Comparison of ENCODE assay signal across 1 cellular context in genomic region chr11:9688716-9689511, GRCh38.
TF ChIP-seq lines count a peak whose summit lies in the region.

No MANE protein-coding gene starts in this region.

TF ChIP-seq in GM23338, 12 proteins besides CTCF, POLR2A, EP300 and RAD21 (continued from another document):
- TF ChIP-seq ZNF462 (CRISPR knock-in tag; IDR thresholded peaks at IDR 0.05), result no peak
- TF ChIP-seq NANOG (IDR thresholded peaks at IDR 0.05; ENCODE audit: borderline replicate concordance), result no peak
- TF ChIP-seq REST (IDR thresholded peaks at IDR 0.05; ENCODE audit: unreplicated experiment), result no peak
- no peak for TF ChIP-seq EZH2 (IDR thresholded peaks at IDR 0.05; ENCODE audit: low read depth, unreplicated experiment)
- TF ChIP-seq ETS1 (IDR thresholded peaks at IDR 0.05), result no peak
- TF ChIP-seq POLR2AphosphoS5 (IDR thresholded peaks at IDR 0.05; ENCODE audit: low read depth), result no peak
- TF ChIP-seq CREB1 (CRISPR knock-in tag; IDR thresholded peaks at IDR 0.05; ENCODE audit: low read depth), result no peak
- TF ChIP-seq EZH2phosphoT487 (IDR thresholded peaks at IDR 0.05; ENCODE audit: unreplicated experiment), result no peak
- TF ChIP-seq ZNF114 (CRISPR knock-in tag; IDR thresholded peaks at IDR 0.05), result no peak
